8 cellular contexts compared by ENCODE assay signal in the genomic region with DNA sequence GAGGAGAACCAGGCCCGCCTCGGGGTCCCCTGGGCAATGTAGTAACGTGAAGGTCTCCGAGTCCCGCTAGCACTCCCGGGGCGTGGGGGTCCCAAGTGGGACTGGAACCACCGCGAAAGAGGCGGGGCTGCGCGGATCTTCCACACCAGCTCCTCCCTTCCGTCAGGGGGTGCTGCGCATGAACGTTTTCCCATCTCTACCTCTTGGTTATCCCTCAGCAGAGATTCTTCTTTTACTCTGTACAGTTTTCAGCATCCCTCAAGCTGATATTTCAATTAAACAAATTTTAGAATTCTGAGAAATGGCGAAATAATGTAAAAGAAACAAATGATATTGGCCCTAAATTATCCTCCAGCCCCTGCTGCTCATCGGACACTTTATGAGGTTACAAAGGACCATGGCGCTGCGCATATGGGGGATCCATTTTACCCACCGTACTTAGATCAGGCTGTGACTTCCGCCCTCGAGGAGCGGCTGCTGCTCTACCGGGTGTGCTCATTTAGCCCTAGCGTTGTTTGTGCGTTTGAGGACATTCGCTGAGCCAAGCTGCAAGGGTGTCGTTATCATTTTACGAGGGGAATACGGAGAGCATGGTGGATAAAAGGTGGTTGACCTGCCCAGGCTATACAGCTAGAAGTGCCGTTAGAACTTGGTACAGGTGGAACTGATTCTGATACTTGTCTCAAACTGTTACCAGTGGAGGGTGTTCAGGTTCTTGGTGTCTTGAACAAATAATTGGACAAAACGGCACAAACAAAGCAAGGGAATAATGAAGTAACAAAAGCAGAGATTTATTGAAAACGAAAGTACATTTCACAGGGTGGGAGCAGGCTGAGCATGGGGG.
A peak's percentile ranks its signal among the peaks of the same experiment; 100 is the strongest.
DNase-seq lines count a peak whose midpoint lies in the region; ATAC-seq and FAIRE-seq lines count a peak whose summit lies in the region.

No MANE protein-coding gene starts in this region.

- peak; percentile 99 for FAIRE-seq in HTR-8/SVneo (lab: Jason Lieb, UNC)

- DNase-seq in Caki2 (ENCODE audit: low read depth), result peak; percentile 89
- DNase-seq in HTR-8/SVneo (ENCODE audit: insufficient read length, low spot score), result peak; percentile 94
- DNase-seq in NT2/D1 (ENCODE audit: low read depth, low spot score), result peak; percentile 86
- peak; percentile 84 for DNase-seq in activated CD8-positive, alpha-beta memory T cell treated with anti-CD3 and anti-CD28 coated beads, Interleukin-2, amount 50 U/mL, for 48 hours
- DNase-seq in epithelial cell of prostate (ENCODE audit: low read depth, low spot score), result peak; percentile 53
- peak; percentile 54 to 59 for DNase-seq in stimulated activated CD8-positive, alpha-beta memory T cell treated with anti-CD3 and anti-CD28 coated beads, Interleukin-2, amount 100 ng/mL, for 48 hours (ENCODE audit: low read depth in 2 of 2)

- H3K4me3 ChIP-seq in NT2/D1 (ENCODE audit: insufficient read length, low read depth) (peak overlapping the region; percentile 70), mononuclear cell (ENCODE audit: low read length) (peak overlapping the region; percentile 84)

- peak overlapping the region; percentile 91 for H3K9ac ChIP-seq in NT2/D1 (ENCODE audit: insufficient read length, low read depth)

- ATAC-seq in GM21367 (IDR thresholded peaks at IDR 0.05; ENCODE audit: unreplicated experiment), result peak; percentile 82

- H3K9me3 ChIP-seq in NT2/D1 (ENCODE audit: insufficient read depth, low read length) (no peaks in the 10 kb centered on the region), mononuclear cell (ENCODE audit: low read depth, low read length) (no peaks in the 10 kb centered on the region)

- peak overlapping the region; percentile 27 for H3K27ac ChIP-seq in epithelial cell of prostate

- H3K4me1 ChIP-seq in NT2/D1 (ENCODE audit: insufficient read depth, insufficient read length), result no peaks in the 10 kb centered on the region
- peaks cover 11% of the 10 kb centered on the region for H3K4me1 ChIP-seq in mononuclear cell (ENCODE audit: insufficient read depth, low read length)

- no peaks in the 10 kb centered on the region for H3K27me3 ChIP-seq in NT2/D1 (ENCODE audit: insufficient read depth, insufficient read length)
- H3K27me3 ChIP-seq in mononuclear cell (ENCODE audit: insufficient read depth, low read length), result peaks cover 2% of the 10 kb centered on the region

- no peaks in the 10 kb centered on the region for H3K36me3 ChIP-seq in NT2/D1 (ENCODE audit: insufficient read depth, insufficient read length, low read length)

- in situ Hi-C loops in Caki2 (cut with HindIII; ENCODE audit: low pct_unique_long_range_greater_than_20kb, low sequenced_read_pairs), result no loop called here

Comparison
In these comparisons a context has a peak if more than half of its experiments do, and no peak if none do; other contexts are left out.
1. Peak in every context shown above with its lines: DNase-seq, ATAC-seq, H3K4me3 ChIP-seq and H3K27ac ChIP-seq.